In genomic region chr14:88359500-88359899, GRCh38 we compare ENCODE assay signal across 33 cellular contexts. TPM values are rescaled to one million over a fixed set of nuclear protein-coding genes. Genes with fewer than 3 reads are reported as not detected.
"Had no signal": no experiment of that assay in that cellular context is flagged by ENCODE, and none has a peak within 500 bp of the region (broad histone marks: within the 10 kb centered on the region; RNA-seq: fewer than 3 reads in every experiment).

No MANE protein-coding gene starts in this region.

- H3K27me3 ChIP-seq: gastrocnemius medialis, right lobe of liver, tibial artery, upper lobe of right lung had no signal

- H3K36me3 ChIP-seq: esophagus squamous epithelium, gastrocnemius medialis, lower lobe of right lung, right lobe of liver, tibial artery, upper lobe of right lung, WERI-Rb-1 had no signal

- DNase-seq: activated CD4-positive, alpha-beta memory T cell treated with anti-CD3 and anti-CD28 coated beads for 36 hours; activated CD4-positive, alpha-beta T cell treated with anti-CD3 and anti-CD28 coated beads, Interleukin-2, amount 10 ng/mL, durations not matched to agents 24 days and 14 days; activated CD4-positive, CD25-positive, alpha-beta regulatory T cell treated with anti-CD3 and anti-CD28 coated beads, Interleukin-2, amount 50 U/mL, for 72 hours; activated CD8-positive, alpha-beta memory T cell treated with anti-CD3 and anti-CD28 coated beads, Interleukin-2, amount 50 U/mL, for 4 hours; activated effector memory CD4-positive, alpha-beta T cell treated with anti-CD3 and anti-CD28 coated beads, Interleukin-2, amount 50 U/mL, for 16 hours; activated naive CD4-positive, alpha-beta T cell treated with anti-CD3 and anti-CD28 coated beads, Interleukin-2, amount 10 ng/mL, durations not matched to agents 7 days and 5 days; activated naive CD8-positive, alpha-beta T cell treated with anti-CD3 and anti-CD28 coated beads, Interleukin-2, amount 10 ng/mL, durations not matched to agents 7 days and 5 days; activated T-cell treated with anti-CD3 and anti-CD28 coated beads, Interleukin-2, amount 50 U/mL, for 1 hour; central memory CD4-positive, alpha-beta T cell; effector CD4-positive, alpha-beta T cell; esophagus squamous epithelium; gastrocnemius medialis; lower lobe of right lung; mesendoderm; mucosa of descending colon; right lobe of liver; stimulated activated CD4-positive, alpha-beta T cell treated with anti-CD3 and anti-CD28 coated beads, Interleukin-12 subunit alpha, Interleukin-12 subunit beta, amount 100 ng/mL, for 4 hours; stimulated activated CD4-positive, alpha-beta T cell treated with anti-CD3 and anti-CD28 coated beads, Interleukin-4, amount 100 ng/mL, for 24 hours; T-helper 17 cell; T1000; tibial artery; upper lobe of right lung; WERI-Rb-1 had no signal

- H3K4me1 ChIP-seq: esophagus squamous epithelium, gastrocnemius medialis, lower lobe of right lung, right lobe of liver, tibial artery, upper lobe of right lung had no signal

- H3K4me3 ChIP-seq: esophagus squamous epithelium, gastrocnemius medialis, lower lobe of right lung, mucosa of descending colon, right lobe of liver, skin epidermis, tibial artery, upper lobe of right lung had no signal

- H3K27ac ChIP-seq: epithelial cell of prostate, esophagus squamous epithelium, gastrocnemius medialis, lower lobe of right lung, right lobe of liver, skin epidermis, tibial artery, upper lobe of right lung, WERI-Rb-1 had no signal

- H3K9me3 ChIP-seq: esophagus squamous epithelium, gastrocnemius medialis, lower lobe of right lung, mucosa of descending colon, right lobe of liver, tibial artery, upper lobe of right lung had no signal

- ATAC-seq: gastrocnemius medialis; left lobe of liver; lower lobe of right lung; mucosa of descending colon; natural killer cell treated with Interleukin-12 subunit alpha and Interleukin-12 subunit beta and Interleukin-15 and Interleukin-18, amount 100 ng/mL, for 72 hours; right lobe of liver; stimulated activated effector memory CD8-positive, alpha-beta T cell treated with anti-CD3 and anti-CD28 coated beads, Interleukin-12 subunit alpha, Interleukin-12 subunit beta, amount 100 ng/mL, for 72 hours; T-helper 17 cell; upper lobe of right lung had no signal

RNA-seq across cellular contexts. Expression of gene KCNK10, which starts 36.4 kb away (rescaled TPM):
- total RNA-seq: activated CD4-positive, alpha-beta memory T cell treated with anti-CD3 and anti-CD28 coated beads for 36 hours; activated CD4-positive, alpha-beta T cell treated with anti-CD3 and anti-CD28 coated beads, Interleukin-2, amount 10 ng/mL, durations not matched to agents 24 days and 14 days; activated CD8-positive, alpha-beta memory T cell treated with anti-CD3 and anti-CD28 coated beads for 36 hours; activated naive CD8-positive, alpha-beta T cell treated with anti-CD3 and anti-CD28 coated beads, Interleukin-2, amount 10 ng/mL, durations not matched to agents 7 days and 5 days; activated T-helper 1 cell treated with anti-CD3 and anti-CD28 coated beads, Interleukin-12 subunit alpha, Interleukin-12 subunit beta, Interleukin-2, Interleukin-4 antibody, amounts not matched to agents 30 ng/mL and 10 ng/mL and 1 ng/mL, durations not matched to agents 14 hours and 24 hours and 36 hours; gastrocnemius medialis; left lobe of liver; lower lobe of right lung; myocyte; natural killer cell treated with Interleukin-12 subunit alpha and Interleukin-12 subunit beta and Interleukin-15 and Interleukin-18, amount 100 ng/mL, for 72 hours; posterior vena cava; right lobe of liver; subcutaneous adipose tissue; T-helper 17 cell had no signal
